In the genomic region with DNA sequence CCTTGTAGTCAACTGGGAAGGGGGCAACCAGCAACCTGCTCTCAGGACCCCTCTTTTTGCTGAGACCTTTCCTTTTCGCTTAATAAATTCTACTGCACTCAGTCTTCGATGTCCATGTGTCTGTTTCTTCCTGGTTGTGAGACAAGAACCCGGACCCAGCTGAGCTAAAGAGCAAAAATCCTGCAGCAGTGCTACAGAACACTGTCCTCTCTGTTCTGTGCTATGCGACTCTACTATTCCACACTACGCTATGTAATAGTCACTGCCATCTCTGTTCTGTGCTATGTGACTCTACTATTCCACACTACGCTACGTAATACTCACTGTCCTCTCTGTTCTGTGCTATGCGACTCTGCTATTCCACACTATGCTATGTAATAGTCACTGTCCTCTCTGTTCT, we compare ENCODE assay signal across 17 cellular contexts.
"Had no signal": no experiment of that assay in that cellular context is flagged by ENCODE, and none has a peak within 500 bp of the region (broad histone marks: within the 10 kb centered on the region; RNA-seq: fewer than 3 reads in every experiment).

No MANE protein-coding gene starts in this region.

- H3K4me3 ChIP-seq: coronary artery, gastroesophageal sphincter, heart right ventricle, lower lobe of right lung, tibial nerve, uterus had no signal

- ATAC-seq: activated CD8-positive, alpha-beta memory T cell treated with anti-CD3 and anti-CD28 coated beads, Interleukin-2, amount 10 ng/mL, durations not matched to agents 7 days and 5 days; gastroesophageal sphincter; heart right ventricle; left colon; stimulated activated effector memory CD8-positive, alpha-beta T cell treated with anti-CD3 and anti-CD28 coated beads, Interleukin-12 subunit alpha, Interleukin-12 subunit beta, amount 100 ng/mL, for 72 hours had no signal

- H3K36me3 ChIP-seq: gastroesophageal sphincter, heart right ventricle, lower lobe of right lung, tibial nerve, uterus had no signal

- H3K9me3 ChIP-seq: gastroesophageal sphincter, heart right ventricle, lower lobe of right lung, SK-N-SH, stomach, tibial nerve, uterus had no signal

- H3K27me3 ChIP-seq: gastroesophageal sphincter, heart right ventricle, stomach, tibial nerve, uterus had no signal

- H3K27ac ChIP-seq: coronary artery, heart right ventricle, lower lobe of right lung had no signal

- DNase-seq: activated B cell treated with CpG ODN at 0.5 μM for 24 hours; activated CD4-positive, alpha-beta memory T cell treated with anti-CD3 and anti-CD28 coated beads, Interleukin-2, amount 10 ng/mL, durations not matched to agents 7 days and 5 days; activated CD4-positive, alpha-beta T cell treated with anti-CD3 and anti-CD28 coated beads for 4 hours; activated CD8-positive, alpha-beta memory T cell treated with anti-CD3 and anti-CD28 coated beads, Interleukin-2, amount 10 ng/mL, durations not matched to agents 7 days and 5 days; amniotic stem cell; central memory CD4-positive, alpha-beta T cell; heart right ventricle; left colon; lower lobe of right lung; SK-N-SH; stimulated activated CD4-positive, alpha-beta T cell treated with anti-CD3 and anti-CD28 coated beads, Interleukin-4, amount 100 ng/mL, for 24 hours; stomach; uterus had no signal
